In the genomic region with DNA sequence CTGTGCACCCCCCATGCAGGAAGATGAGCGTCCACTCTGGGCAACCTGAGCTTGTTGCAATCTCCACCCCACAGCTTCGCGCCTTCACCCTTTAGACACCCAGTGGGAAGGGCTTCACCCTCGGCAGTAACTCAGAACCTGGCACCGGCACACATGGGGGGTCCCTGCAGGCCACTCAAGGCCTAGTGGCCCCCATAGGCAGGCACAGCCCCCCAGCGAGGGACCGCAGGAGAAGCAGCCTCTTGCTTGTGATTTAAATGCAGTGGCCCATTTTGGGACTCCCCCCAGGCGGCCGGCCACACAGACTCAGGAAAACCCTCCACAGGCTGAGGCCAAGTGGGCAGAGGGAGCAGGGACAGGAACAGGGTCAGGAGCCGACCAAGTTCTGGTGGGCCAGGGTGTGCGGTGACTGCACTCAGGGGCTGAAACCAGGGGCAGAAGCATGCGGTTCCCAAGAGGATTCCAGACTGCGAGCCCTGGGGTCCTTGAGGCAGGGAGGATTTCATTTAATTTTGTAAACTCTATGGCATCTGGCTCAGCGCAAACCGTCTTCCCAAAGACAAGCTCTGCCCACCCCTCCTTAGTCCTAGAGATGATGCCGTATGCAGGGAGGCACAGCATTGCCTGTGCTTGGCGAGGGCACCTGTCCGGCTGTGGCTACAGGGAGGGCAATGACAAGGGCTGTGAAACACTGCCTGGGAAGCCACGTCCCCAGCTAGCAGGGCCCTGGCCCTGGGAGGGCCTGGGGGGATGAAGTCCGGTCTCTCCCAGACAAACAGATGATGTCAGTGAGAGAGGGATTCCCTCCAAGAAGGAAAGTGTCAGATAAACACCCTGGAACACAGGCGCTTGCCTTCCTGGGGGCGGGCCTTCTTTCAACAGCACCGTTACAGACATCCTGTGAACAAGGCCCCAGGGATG, we compare ENCODE assay signal across 1 cellular context.
A peak's percentile ranks its signal among the peaks of the same experiment; 100 is the strongest.
TF ChIP-seq lines count a peak whose summit lies in the region.

No MANE protein-coding gene starts in this region.

TF ChIP-seq in HepG2, 621 proteins besides CTCF, POLR2A, EP300 and RAD21 (continued from another document and continues in another):
- 0 out of 2 replicates have a peak, but pooled peaks have one; percentile 56 for TF ChIP-seq DMTF1 (CRISPR knock-in tag; IDR thresholded peaks at IDR 0.05)
- TF ChIP-seq, protein P1, sequence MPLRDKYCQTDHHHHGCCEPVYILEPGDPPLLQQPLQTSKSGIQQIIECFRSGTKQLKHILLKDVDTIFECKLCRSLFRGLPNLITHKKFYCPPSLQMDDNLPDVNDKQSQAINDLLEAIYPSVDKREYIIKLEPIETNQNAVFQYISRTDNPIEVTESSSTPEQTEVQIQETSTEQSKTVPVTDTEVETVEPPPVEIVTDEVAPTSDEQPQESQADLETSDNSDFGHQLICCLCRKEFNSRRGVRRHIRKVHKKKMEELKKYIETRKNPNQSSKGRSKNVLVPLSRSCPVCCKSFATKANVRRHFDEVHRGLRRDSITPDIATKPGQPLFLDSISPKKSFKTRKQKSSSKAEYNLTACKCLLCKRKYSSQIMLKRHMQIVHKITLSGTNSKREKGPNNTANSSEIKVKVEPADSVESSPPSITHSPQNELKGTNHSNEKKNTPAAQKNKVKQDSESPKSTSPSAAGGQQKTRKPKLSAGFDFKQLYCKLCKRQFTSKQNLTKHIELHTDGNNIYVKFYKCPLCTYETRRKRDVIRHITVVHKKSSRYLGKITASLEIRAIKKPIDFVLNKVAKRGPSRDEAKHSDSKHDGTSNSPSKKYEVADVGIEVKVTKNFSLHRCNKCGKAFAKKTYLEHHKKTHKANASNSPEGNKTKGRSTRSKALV (CRISPR knock-in tag; IDR thresholded peaks at IDR 0.05) = peak; percentile 59; the same call in 1 of the 2 replicates
- TF ChIP-seq SRSF1 (optimal IDR thresholded peaks at IDR 0.05; ENCODE audit: low read depth, low read length) = no peak
- no peak; the same call in 1 of the 2 replicates for TF ChIP-seq GATA4 (IDR thresholded peaks at IDR 0.05; ENCODE audit: borderline replicate concordance, low read depth)
- TF ChIP-seq, protein P2, sequence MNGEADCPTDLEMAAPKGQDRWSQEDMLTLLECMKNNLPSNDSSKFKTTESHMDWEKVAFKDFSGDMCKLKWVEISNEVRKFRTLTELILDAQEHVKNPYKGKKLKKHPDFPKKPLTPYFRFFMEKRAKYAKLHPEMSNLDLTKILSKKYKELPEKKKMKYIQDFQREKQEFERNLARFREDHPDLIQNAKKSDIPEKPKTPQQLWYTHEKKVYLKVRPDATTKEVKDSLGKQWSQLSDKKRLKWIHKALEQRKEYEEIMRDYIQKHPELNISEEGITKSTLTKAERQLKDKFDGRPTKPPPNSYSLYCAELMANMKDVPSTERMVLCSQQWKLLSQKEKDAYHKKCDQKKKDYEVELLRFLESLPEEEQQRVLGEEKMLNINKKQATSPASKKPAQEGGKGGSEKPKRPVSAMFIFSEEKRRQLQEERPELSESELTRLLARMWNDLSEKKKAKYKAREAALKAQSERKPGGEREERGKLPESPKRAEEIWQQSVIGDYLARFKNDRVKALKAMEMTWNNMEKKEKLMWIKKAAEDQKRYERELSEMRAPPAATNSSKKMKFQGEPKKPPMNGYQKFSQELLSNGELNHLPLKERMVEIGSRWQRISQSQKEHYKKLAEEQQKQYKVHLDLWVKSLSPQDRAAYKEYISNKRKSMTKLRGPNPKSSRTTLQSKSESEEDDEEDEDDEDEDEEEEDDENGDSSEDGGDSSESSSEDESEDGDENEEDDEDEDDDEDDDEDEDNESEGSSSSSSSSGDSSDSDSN (CRISPR knock-in tag; IDR thresholded peaks at IDR 0.05) = peak; percentile 58; the same call in 1 of the 2 replicates
- TF ChIP-seq GMEB1 (CRISPR knock-in tag; IDR thresholded peaks at IDR 0.05; ENCODE audit: borderline replicate concordance) = peak; percentile 43; the same call in 1 of the 2 replicates
- TF ChIP-seq ZNF709 (CRISPR knock-in tag; IDR thresholded peaks at IDR 0.05) = no peak
- 0 out of 2 replicates have a peak, but pooled peaks have one; percentile 58 for TF ChIP-seq KAT7 (CRISPR knock-in tag; IDR thresholded peaks at IDR 0.05; ENCODE audit: borderline replicate concordance)
- peak; percentile 58; the same call in 1 of the 2 replicates for TF ChIP-seq ZNF263 (CRISPR knock-in tag; IDR thresholded peaks at IDR 0.05)
- peak; percentile 97 for TF ChIP-seq MED1 (CRISPR knock-in tag; IDR thresholded peaks at IDR 0.05)
- peak; percentile 83; the same call in 1 of the 2 replicates for TF ChIP-seq SPEN (CRISPR knock-in tag; IDR thresholded peaks at IDR 0.05; ENCODE audit: low read depth)
- peak; percentile 33; the same call in 1 of the 2 replicates for TF ChIP-seq ZNF160 (CRISPR knock-in tag; IDR thresholded peaks at IDR 0.05)
- peak; percentile 76 for TF ChIP-seq XRCC5 (optimal IDR thresholded peaks at IDR 0.05; ENCODE audit: low read length)
- TF ChIP-seq KMT2B (CRISPR knock-in tag; IDR thresholded peaks at IDR 0.05) = 0 out of 2 replicates have a peak, but pooled peaks have one; percentile 57
- peak; percentile 80 for TF ChIP-seq RXRA (CRISPR knock-in tag; IDR thresholded peaks at IDR 0.05)
- TF ChIP-seq, protein P3, sequence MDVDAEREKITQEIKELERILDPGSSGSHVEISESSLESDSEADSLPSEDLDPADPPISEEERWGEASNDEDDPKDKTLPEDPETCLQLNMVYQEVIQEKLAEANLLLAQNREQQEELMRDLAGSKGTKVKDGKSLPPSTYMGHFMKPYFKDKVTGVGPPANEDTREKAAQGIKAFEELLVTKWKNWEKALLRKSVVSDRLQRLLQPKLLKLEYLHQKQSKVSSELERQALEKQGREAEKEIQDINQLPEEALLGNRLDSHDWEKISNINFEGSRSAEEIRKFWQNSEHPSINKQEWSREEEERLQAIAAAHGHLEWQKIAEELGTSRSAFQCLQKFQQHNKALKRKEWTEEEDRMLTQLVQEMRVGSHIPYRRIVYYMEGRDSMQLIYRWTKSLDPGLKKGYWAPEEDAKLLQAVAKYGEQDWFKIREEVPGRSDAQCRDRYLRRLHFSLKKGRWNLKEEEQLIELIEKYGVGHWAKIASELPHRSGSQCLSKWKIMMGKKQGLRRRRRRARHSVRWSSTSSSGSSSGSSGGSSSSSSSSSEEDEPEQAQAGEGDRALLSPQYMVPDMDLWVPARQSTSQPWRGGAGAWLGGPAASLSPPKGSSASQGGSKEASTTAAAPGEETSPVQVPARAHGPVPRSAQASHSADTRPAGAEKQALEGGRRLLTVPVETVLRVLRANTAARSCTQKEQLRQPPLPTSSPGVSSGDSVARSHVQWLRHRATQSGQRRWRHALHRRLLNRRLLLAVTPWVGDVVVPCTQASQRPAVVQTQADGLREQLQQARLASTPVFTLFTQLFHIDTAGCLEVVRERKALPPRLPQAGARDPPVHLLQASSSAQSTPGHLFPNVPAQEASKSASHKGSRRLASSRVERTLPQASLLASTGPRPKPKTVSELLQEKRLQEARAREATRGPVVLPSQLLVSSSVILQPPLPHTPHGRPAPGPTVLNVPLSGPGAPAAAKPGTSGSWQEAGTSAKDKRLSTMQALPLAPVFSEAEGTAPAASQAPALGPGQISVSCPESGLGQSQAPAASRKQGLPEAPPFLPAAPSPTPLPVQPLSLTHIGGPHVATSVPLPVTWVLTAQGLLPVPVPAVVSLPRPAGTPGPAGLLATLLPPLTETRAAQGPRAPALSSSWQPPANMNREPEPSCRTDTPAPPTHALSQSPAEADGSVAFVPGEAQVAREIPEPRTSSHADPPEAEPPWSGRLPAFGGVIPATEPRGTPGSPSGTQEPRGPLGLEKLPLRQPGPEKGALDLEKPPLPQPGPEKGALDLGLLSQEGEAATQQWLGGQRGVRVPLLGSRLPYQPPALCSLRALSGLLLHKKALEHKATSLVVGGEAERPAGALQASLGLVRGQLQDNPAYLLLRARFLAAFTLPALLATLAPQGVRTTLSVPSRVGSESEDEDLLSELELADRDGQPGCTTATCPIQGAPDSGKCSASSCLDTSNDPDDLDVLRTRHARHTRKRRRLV (CRISPR knock-in tag; IDR thresholded peaks at IDR 0.05) = peak; percentile 60; the same call in 1 of the 2 replicates
- TF ChIP-seq RBAK (CRISPR knock-in tag; IDR thresholded peaks at IDR 0.05) = peak; percentile 85; the same call in 1 of the 2 replicates
- TF ChIP-seq MED8 (CRISPR knock-in tag; IDR thresholded peaks at IDR 0.05; ENCODE audit: insufficient replicate concordance) = peak; percentile 43
- TF ChIP-seq MXI1 (IDR thresholded peaks at IDR 0.05; ENCODE audit: borderline replicate concordance, low read depth, low read length) = peak; percentile 59; the same call in 1 of the 3 replicates
- no peak for TF ChIP-seq ZNF841 (CRISPR knock-in tag; IDR thresholded peaks at IDR 0.05; ENCODE audit: borderline replicate concordance)
- peak; percentile 56 for TF ChIP-seq ASH2L (IDR thresholded peaks at IDR 0.05; ENCODE audit: insufficient read length, low read depth, low read length)
- no peak; the same call in 1 of the 2 replicates for TF ChIP-seq SALL2 (CRISPR knock-in tag; IDR thresholded peaks at IDR 0.05)
- no peak for TF ChIP-seq RARG (CRISPR knock-in tag; IDR thresholded peaks at IDR 0.05; ENCODE audit: low read depth)
- peak; percentile 90 for TF ChIP-seq IRF2 (CRISPR knock-in tag; IDR thresholded peaks at IDR 0.05)
- 0 out of 2 replicates have a peak, but pooled peaks have one; percentile 73 for TF ChIP-seq ZNF136 (CRISPR knock-in tag; IDR thresholded peaks at IDR 0.05; ENCODE audit: low read depth)
- peak; percentile 75; the same call in 1 of the 2 replicates for TF ChIP-seq PAX8 (CRISPR knock-in tag; IDR thresholded peaks at IDR 0.05; ENCODE audit: borderline replicate concordance)
- TF ChIP-seq ZNF776 (CRISPR knock-in tag; IDR thresholded peaks at IDR 0.05) = peak; percentile 84
- TF ChIP-seq MLX (CRISPR knock-in tag; IDR thresholded peaks at IDR 0.05) = peak; percentile 60; the same call in 1 of the 2 replicates
- TF ChIP-seq MED13 (CRISPR knock-in tag; IDR thresholded peaks at IDR 0.05) = 0 out of 2 replicates have a peak, but pooled peaks have one; percentile 43
- TF ChIP-seq KLF11 (CRISPR knock-in tag; IDR thresholded peaks at IDR 0.05) = peak; percentile 54; the same call in 1 of the 2 replicates
- no peak for TF ChIP-seq E2F5 (CRISPR knock-in tag; conservative IDR thresholded peaks at IDR 0.05)
- TF ChIP-seq GFI1 (CRISPR knock-in tag; IDR thresholded peaks at IDR 0.05; ENCODE audit: borderline replicate concordance) = peak; percentile 10; the same call in 1 of the 2 replicates
- no peak for TF ChIP-seq SUZ12 (IDR thresholded peaks at IDR 0.05; ENCODE audit: low read depth, low read length)
- no peak for TF ChIP-seq ADNP (CRISPR knock-in tag; IDR thresholded peaks at IDR 0.05)
- peak; percentile 56 for TF ChIP-seq CEBPG (CRISPR knock-in tag; IDR thresholded peaks at IDR 0.05)
- peak; percentile 93 for TF ChIP-seq ZNF292 (CRISPR knock-in tag; IDR thresholded peaks at IDR 0.05; ENCODE audit: borderline replicate concordance, low read depth)
- no peak for TF ChIP-seq GPN1 (CRISPR knock-in tag; IDR thresholded peaks at IDR 0.05; ENCODE audit: borderline replicate concordance)
- TF ChIP-seq ZBTB21 (CRISPR knock-in tag; IDR thresholded peaks at IDR 0.05) = 0 out of 2 replicates have a peak, but pooled peaks have one; percentile 36
- TF ChIP-seq NFKBIZ (CRISPR knock-in tag; IDR thresholded peaks at IDR 0.05) = 0 out of 2 replicates have a peak, but pooled peaks have one; percentile 35
- TF ChIP-seq ZNF616 (CRISPR knock-in tag; IDR thresholded peaks at IDR 0.05; ENCODE audit: low read depth) = peak; percentile 39; the same call in 1 of the 2 replicates
- TF ChIP-seq ZNF138 (CRISPR knock-in tag; IDR thresholded peaks at IDR 0.05; ENCODE audit: low read depth) = no peak
- peak; percentile 41; the same call in 1 of the 2 replicates for TF ChIP-seq ZSCAN31 (CRISPR knock-in tag; IDR thresholded peaks at IDR 0.05; ENCODE audit: low read depth)
- TF ChIP-seq, protein P4, sequence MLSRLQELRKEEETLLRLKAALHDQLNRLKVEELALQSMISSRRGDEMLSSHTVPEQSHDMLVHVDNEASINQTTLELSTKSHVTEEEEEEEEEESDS (CRISPR knock-in tag; IDR thresholded peaks at IDR 0.05; ENCODE audit: borderline replicate concordance) = peak; percentile 64; the same call in 1 of the 2 replicates
- TF ChIP-seq JUNB (CRISPR knock-in tag; IDR thresholded peaks at IDR 0.05; ENCODE audit: borderline replicate concordance) = no peak
- 0 out of 2 replicates have a peak, but pooled peaks have one; percentile 46 for TF ChIP-seq FOXK2 (IDR thresholded peaks at IDR 0.05)
- peak; percentile 87 for TF ChIP-seq GATAD2A (CRISPR knock-in tag; IDR thresholded peaks at IDR 0.05)
